Comparison of ENCODE assay signal across 1 cellular context in genomic region chr4:35461931-35462659, GRCh38.
TF ChIP-seq lines count a peak whose summit lies in the region.

No MANE protein-coding gene starts in this region.

TF ChIP-seq in GM23338, 12 proteins besides CTCF, POLR2A, EP300 and RAD21 (continued from another document):
- TF ChIP-seq ZNF462 (CRISPR knock-in tag; IDR thresholded peaks at IDR 0.05) (no peak), ZNF114 (CRISPR knock-in tag; IDR thresholded peaks at IDR 0.05) (no peak), EZH2phosphoT487 (IDR thresholded peaks at IDR 0.05; ENCODE audit: unreplicated experiment) (no peak), NANOG (IDR thresholded peaks at IDR 0.05; ENCODE audit: borderline replicate concordance) (no peak), ZNF331 (CRISPR knock-in tag; IDR thresholded peaks at IDR 0.05; ENCODE audit: low read depth) (no peak), JUNB (IDR thresholded peaks at IDR 0.05; ENCODE audit: unreplicated experiment) (no peak), POLR2AphosphoS5 (IDR thresholded peaks at IDR 0.05; ENCODE audit: low read depth) (no peak), EZH2 (IDR thresholded peaks at IDR 0.05; ENCODE audit: low read depth, unreplicated experiment) (no peak)
